8 cellular contexts compared by ENCODE assay signal in the genomic region with DNA sequence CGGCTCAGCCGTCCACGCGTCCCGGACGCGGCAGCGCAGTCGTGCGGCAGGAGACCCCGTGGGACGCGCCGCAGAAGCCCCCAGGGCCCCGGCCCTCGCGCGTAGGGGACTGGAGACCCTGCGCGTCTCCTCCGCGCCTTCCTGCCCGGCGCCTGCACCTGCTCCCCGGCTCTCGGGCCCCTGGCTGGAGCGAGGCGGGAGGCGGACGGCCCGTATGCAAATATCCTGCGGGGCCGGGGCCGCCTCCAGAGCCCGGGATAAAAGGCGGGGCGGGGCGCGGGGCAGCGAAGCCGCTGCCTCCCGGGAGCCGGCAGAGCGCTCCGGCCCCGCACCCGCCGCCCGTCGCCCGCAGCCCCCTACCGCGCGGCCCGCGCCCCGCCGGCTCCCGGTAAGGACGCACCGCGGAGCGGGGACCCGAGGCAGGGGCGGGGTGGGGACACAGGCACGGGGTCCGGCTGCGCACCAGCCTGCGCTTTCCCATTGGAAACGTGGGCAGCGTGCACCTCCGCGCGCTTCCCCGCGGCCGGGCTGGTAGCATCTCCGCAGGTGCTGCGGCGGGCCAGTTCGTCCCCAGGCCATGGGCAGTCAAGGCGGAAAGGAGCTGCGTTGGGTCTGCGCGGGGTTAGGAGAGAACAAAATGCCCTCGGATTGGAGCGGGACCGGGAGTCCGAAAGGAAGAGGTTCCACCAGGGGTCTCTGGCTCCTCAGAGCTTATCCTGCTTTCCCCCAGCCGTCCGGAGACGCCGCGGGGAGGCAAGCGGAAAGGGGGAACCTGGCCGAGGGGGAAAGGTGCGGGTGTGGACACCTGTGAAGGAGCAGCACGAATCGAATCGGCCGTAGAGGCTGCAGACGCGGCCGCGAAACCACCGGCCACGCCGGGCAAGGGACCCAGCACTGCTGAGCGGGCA. TPM values are rescaled to one million over a fixed set of nuclear protein-coding genes. Genes with fewer than 3 reads are reported as not detected.
DNase-seq lines count a peak whose midpoint lies in the region; ATAC-seq and TF ChIP-seq lines count a peak whose summit lies in the region.

A gene with protein sequence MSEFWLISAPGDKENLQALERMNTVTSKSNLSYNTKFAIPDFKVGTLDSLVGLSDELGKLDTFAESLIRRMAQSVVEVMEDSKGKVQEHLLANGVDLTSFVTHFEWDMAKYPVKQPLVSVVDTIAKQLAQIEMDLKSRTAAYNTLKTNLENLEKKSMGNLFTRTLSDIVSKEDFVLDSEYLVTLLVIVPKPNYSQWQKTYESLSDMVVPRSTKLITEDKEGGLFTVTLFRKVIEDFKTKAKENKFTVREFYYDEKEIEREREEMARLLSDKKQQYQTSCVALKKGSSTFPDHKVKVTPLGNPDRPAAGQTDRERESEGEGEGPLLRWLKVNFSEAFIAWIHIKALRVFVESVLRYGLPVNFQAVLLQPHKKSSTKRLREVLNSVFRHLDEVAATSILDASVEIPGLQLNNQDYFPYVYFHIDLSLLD (plus strand): TSS at position 287 of the 908 bp plus-strand sequence. CDS start 1,220 bp downstream, outside the sequence.

- DNase-seq in DMS153 (lab: John Stamatoyannopoulos, UW) = peak; percentile 25
- no peak for DNase-seq in DMS153 treated with DMSO at 0.1 percent for 48 hours (lab: John Stamatoyannopoulos, UW; ENCODE audit: unreplicated experiment)
- DNase-seq in Karpas-422 = peak; percentile 47
- DNase-seq in astrocyte of the hippocampus (ENCODE audit: low read depth, low spot score) = peak; percentile 36
- DNase-seq in left kidney (ENCODE audit: low read depth, low spot score) = peak; percentile 81
- peak; percentile 27 to 30 for DNase-seq in thyroid gland
- no peak for DNase-seq in cortex of kidney (lab: John Stamatoyannopoulos, UW)

- TF ChIP-seq POLR2A in thyroid gland (IDR thresholded peaks at IDR 0.05) = no peak

- H3K9ac ChIP-seq in Karpas-422 (ENCODE audit: low read length) = no peak within 1 kb of the TSS

- intact Hi-C loops in thyroid gland (cut with DNase I) = no loop called here

- H4K20me1 ChIP-seq in Karpas-422 (ENCODE audit: insufficient read depth, low read depth, low read length) = no peaks in the 10 kb centered on the region

- H3K36me3 ChIP-seq in Karpas-422 (ENCODE audit: insufficient read depth, low read length) = no peaks in the 10 kb centered on the region
- no peaks in the 10 kb centered on the region for H3K36me3 ChIP-seq in thyroid gland

- H2AFZ ChIP-seq in Karpas-422 (ENCODE audit: low read length) = no peak within 1 kb of the TSS

- no peaks in the 10 kb centered on the region for H3K79me2 ChIP-seq in Karpas-422 (ENCODE audit: low read length)

- H3K9me3 ChIP-seq in Karpas-422 (ENCODE audit: low read length) (no peaks in the 10 kb centered on the region), thyroid gland (no peaks in the 10 kb centered on the region)

- no peak within 1 kb of the TSS for H3K4me3 ChIP-seq in Karpas-422 (ENCODE audit: low read length)
- peak within 1 kb of the TSS in 1 of 3 donors; percentile 27 for H3K4me3 ChIP-seq in thyroid gland (replicated peaks in 1 of 3)

- TF ChIP-seq CTCF in thyroid gland (IDR thresholded peaks at IDR 0.05) = no peak

- whole genome bisulfite sequencing in thyroid gland, 2 donors = 1 to 3% methylated on average over 25 to 43 of the region's 109 CpGs

- peak; percentile 66 for ATAC-seq in GM19467 (IDR thresholded peaks at IDR 0.05; ENCODE audit: unreplicated experiment)

- peaks cover 3% of the 10 kb centered on the region; the same call in 1 of the 2 replicates for H3K4me1 ChIP-seq in Karpas-422 (ENCODE audit: low read length)
- H3K4me1 ChIP-seq in thyroid gland = peaks cover 6 to 15% of the 10 kb centered on the region in 2 donors

- peak within 1 kb of the TSS; percentile 19 for H3K4me2 ChIP-seq in Karpas-422 (ENCODE audit: low read depth, low read length, poor library complexity, severe bottlenecking)

- no peaks in the 10 kb centered on the region for H3K9me2 ChIP-seq in Karpas-422 (replicated peaks; ENCODE audit: insufficient read depth, low read length)

- H3K27ac ChIP-seq in Karpas-422 (ENCODE audit: low read length) (no peak within 1 kb of the TSS), thyroid gland (no peak within 1 kb of the TSS)

- H3K27me3 ChIP-seq in Karpas-422 (ENCODE audit: low read length) = no peaks in the 10 kb centered on the region
- peaks cover 21% of the 10 kb centered on the region for H3K27me3 ChIP-seq in thyroid gland

RNA-seq across cellular contexts. Expression of the gene that starts here (rescaled TPM):
- not detected in 2 replicates for total RNA-seq in Karpas-422 (2014; rRNA removed; shearing (Covaris generic); ENCODE audit: low replicate concordance)
- not detected for total RNA-seq in thyroid gland

Comparison
In these comparisons a context has a peak if more than half of its experiments do, and no peak if none do; other contexts are left out.
1. DNase-seq: peak in DMS153 (single experiment), astrocyte of the hippocampus (single experiment) and left kidney (single experiment); none in DMS153 treated with DMSO at 0.1 percent for 48 hours (single experiment) and cortex of kidney (single experiment).
2. Peak in DNase-seq and H3K4me2 ChIP-seq in Karpas-422; RNA of the gene not detected or under 1 TPM.
3. Peak in DNase-seq in thyroid gland; RNA of the gene not detected or under 1 TPM.